Comparison of ENCODE assay signal across 24 cellular contexts in the genomic region with DNA sequence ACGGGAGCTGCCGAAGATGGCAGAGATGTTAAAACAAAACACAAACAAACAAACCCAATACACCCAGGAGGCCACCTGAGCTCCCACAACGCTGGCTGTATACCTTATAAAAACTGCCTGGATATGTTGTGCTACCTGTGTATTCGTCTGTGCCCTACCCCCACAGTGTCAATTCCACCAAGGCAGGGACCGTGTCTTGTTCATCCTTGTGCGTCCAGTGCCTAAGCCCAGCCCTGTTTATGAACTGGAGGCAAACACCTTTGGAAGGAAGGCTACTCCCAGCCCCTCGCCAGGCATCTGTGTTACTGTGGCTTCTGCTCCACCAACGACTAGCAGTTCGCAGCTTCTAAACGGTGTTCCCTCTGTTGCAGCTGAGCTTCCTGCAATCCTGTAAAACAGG. TPM values are rescaled to one million over a fixed set of nuclear protein-coding genes. Genes with fewer than 3 reads are reported as not detected.
DNase-seq lines count a peak whose midpoint lies in the region; ATAC-seq and TF ChIP-seq lines count a peak whose summit lies in the region.
"Had no signal": no experiment of that assay in that cellular context is flagged by ENCODE, and none has a peak within 500 bp of the region (broad histone marks: within the 10 kb centered on the region; RNA-seq: fewer than 3 reads in every experiment).

No MANE protein-coding gene starts in this region.

- peak overlapping the region; percentile 2 for H2BK12ac ChIP-seq in trophoblast cell (ENCODE audit: low read length)

- no peak for TF ChIP-seq EP300 in Ishikawa (IDR thresholded peaks at IDR 0.05; ENCODE audit: borderline replicate concordance)

- H4K91ac ChIP-seq in trophoblast cell (ENCODE audit: low read depth, low read length) = peak overlapping the region; percentile 8

- no peak for TF ChIP-seq RAD21 in Ishikawa (IDR thresholded peaks at IDR 0.05; ENCODE audit: low read depth)

- H3K36me3 ChIP-seq in trophoblast cell (ENCODE audit: control insufficient read depth in 1 of 2, insufficient read depth in 2 of 2, low read length in 2 of 2) = no peaks in the 10 kb centered on the region
- H3K36me3 ChIP-seq: BE2C; BLaER1 treated with 17β-estradiol and CSF1 and Interleukin-3, amounts not matched to agents 10 nM and 100 nM had no signal

- H3K79me1 ChIP-seq in trophoblast cell (ENCODE audit: low read length) = peaks cover 17% of the 10 kb centered on the region

- H3K4me3 Mint-ChIP-seq in stimulated activated effector memory CD8-positive, alpha-beta T cell treated with anti-CD3 and anti-CD28 coated beads, Interleukin-12 subunit alpha, Interleukin-12 subunit beta, amount 100 ng/mL, for 72 hours = no peak overlapping the region
- H3K4me3 Mint-ChIP-seq: CD14-positive monocyte, GM23338, H9 had no signal

- H2BK5ac ChIP-seq in trophoblast cell (ENCODE audit: low read depth, low read length, poor library complexity) = no peak overlapping the region

- no CpG with 5 or more reads among the region's 10 CpGs for WGBS in trophoblast cell (ENCODE audit: extremely low coverage, insufficient coverage, insufficient read length)

- H3K36me3 Mint-ChIP-seq in stimulated activated effector memory CD8-positive, alpha-beta T cell treated with anti-CD3 and anti-CD28 coated beads, Interleukin-12 subunit alpha, Interleukin-12 subunit beta, amount 100 ng/mL, for 72 hours = no peaks in the 10 kb centered on the region

- no peaks in the 10 kb centered on the region for H3K9me3 ChIP-seq in trophoblast cell (ENCODE audit: insufficient read depth, low read depth, low read length)
- H3K9me3 ChIP-seq: A549; BE2C; BLaER1 treated with 17β-estradiol and CSF1 and Interleukin-3, amounts not matched to agents 10 nM and 100 nM had no signal

- no peak overlapping the region for H4K8ac ChIP-seq in trophoblast cell (ENCODE audit: low read depth, low read length)

- H3K4me2 ChIP-seq in trophoblast cell (ENCODE audit: low read length) = no peak overlapping the region
- H3K4me2 ChIP-seq: A549, GM23338 had no signal

- no peak overlapping the region for H3K18ac ChIP-seq in trophoblast cell (ENCODE audit: low read length)

- H3K4me1 ChIP-seq in trophoblast cell (ENCODE audit: control insufficient read depth in 1 of 2, insufficient read depth in 2 of 2, low read length in 2 of 2) = peaks cover 15 to 18% of the 10 kb centered on the region in 2 experiments
- H3K4me1 ChIP-seq: BE2C had no signal

- no peak overlapping the region for H3K27ac Mint-ChIP-seq in stimulated activated effector memory CD8-positive, alpha-beta T cell treated with anti-CD3 and anti-CD28 coated beads, Interleukin-12 subunit alpha, Interleukin-12 subunit beta, amount 100 ng/mL, for 72 hours
- H3K27ac Mint-ChIP-seq: CD4-positive, alpha-beta T cell; CD8-positive, alpha-beta memory T cell; GM23338; H9 had no signal

- ATAC-seq in GM21737 (IDR thresholded peaks at IDR 0.05; ENCODE audit: unreplicated experiment) = no peak
- ATAC-seq in stimulated activated effector memory CD8-positive, alpha-beta T cell treated with anti-CD3 and anti-CD28 coated beads, Interleukin-12 subunit alpha, Interleukin-12 subunit beta, amount 100 ng/mL, for 72 hours = no peak
- ATAC-seq in HG02885 (IDR thresholded peaks at IDR 0.05; ENCODE audit: poor library complexity, unreplicated experiment) = no peak
- ATAC-seq: A549, GM12878, GM23338, HCT116 had no signal

- peak; percentile 50 for DNase-seq in left kidney (ENCODE audit: low read depth, low spot score)
- no peak for DNase-seq in trophoblast cell
- no peak for DNase-seq in stimulated activated effector memory CD8-positive, alpha-beta T cell treated with anti-CD3 and anti-CD28 coated beads, Interleukin-12 subunit alpha, Interleukin-12 subunit beta, amount 100 ng/mL, for 72 hours (ENCODE audit: low spot score in 2 of 2)
- no peak for DNase-seq in activated naive CD4-positive, alpha-beta T cell (lab: John Stamatoyannopoulos, UW)
- DNase-seq: 8988T; ACHN; AML-193; BE2C; CD4-positive, alpha-beta T cell; CD8-positive, alpha-beta memory T cell; DMS 273 treated with DMSO at 0.1 percent for 48 hours; DMS79; EL; GDM1; H9 had no signal

- no peak overlapping the region for H3K14ac ChIP-seq in trophoblast cell (ENCODE audit: low read length)

- no peak overlapping the region for H3K23ac ChIP-seq in trophoblast cell (ENCODE audit: low read length)

- H3K4ac ChIP-seq in trophoblast cell (ENCODE audit: low read depth, low read length) = no peak overlapping the region

- H2BK120ac ChIP-seq in trophoblast cell (ENCODE audit: insufficient read depth, low read length, poor library complexity) = peak overlapping the region; percentile 5

- no peak overlapping the region for H2AK5ac ChIP-seq in trophoblast cell (ENCODE audit: low read length)

- no peak overlapping the region for H3K27ac ChIP-seq in trophoblast cell (ENCODE audit: low read depth, low read length)
- H3K27ac ChIP-seq: A549; BLaER1 treated with 17β-estradiol and CSF1 and Interleukin-3, amounts not matched to agents 10 nM and 100 nM had no signal

- no peaks in the 10 kb centered on the region for H3K9me3 Mint-ChIP-seq in stimulated activated effector memory CD8-positive, alpha-beta T cell treated with anti-CD3 and anti-CD28 coated beads, Interleukin-12 subunit alpha, Interleukin-12 subunit beta, amount 100 ng/mL, for 72 hours
- H3K9me3 Mint-ChIP-seq: CD4-positive, alpha-beta T cell; CD8-positive, alpha-beta memory T cell; GM23338; H9 had no signal

- peaks cover 8% of the 10 kb centered on the region for H3K4me1 Mint-ChIP-seq in stimulated activated effector memory CD8-positive, alpha-beta T cell treated with anti-CD3 and anti-CD28 coated beads, Interleukin-12 subunit alpha, Interleukin-12 subunit beta, amount 100 ng/mL, for 72 hours

- no peak overlapping the region for H3K4me3 ChIP-seq in trophoblast cell (ENCODE audit: low read depth, low read length)
- H3K4me3 ChIP-seq: A549; BLaER1 treated with 17β-estradiol and CSF1 and Interleukin-3, amounts not matched to agents 10 nM and 100 nM; GM12878; GM23338 had no signal

- H3K27me3 ChIP-seq in trophoblast cell (ENCODE audit: insufficient read depth, low read length) = no peaks in the 10 kb centered on the region
- H3K27me3 ChIP-seq: BE2C had no signal

- H2AFZ ChIP-seq in trophoblast cell (ENCODE audit: insufficient read depth, low read length, poor library complexity) = peak overlapping the region; percentile 31
- H2AFZ ChIP-seq: GM23338 had no signal

- H4K12ac ChIP-seq in trophoblast cell (ENCODE audit: low read depth, low read length) = no peak overlapping the region

- H3K9ac ChIP-seq in trophoblast cell (ENCODE audit: low read length) = no peak overlapping the region
- H3K9ac ChIP-seq: BLaER1 treated with 17β-estradiol and CSF1 and Interleukin-3, amounts not matched to agents 10 nM and 100 nM had no signal

- peaks cover 4% of the 10 kb centered on the region for H3K79me2 ChIP-seq in trophoblast cell (ENCODE audit: control insufficient read depth, insufficient read depth, low read length, poor library complexity)

TF ChIP-seq in Ishikawa, 13 proteins besides CTCF, POLR2A, EP300 and RAD21:
- TF ChIP-seq, protein P1, sequence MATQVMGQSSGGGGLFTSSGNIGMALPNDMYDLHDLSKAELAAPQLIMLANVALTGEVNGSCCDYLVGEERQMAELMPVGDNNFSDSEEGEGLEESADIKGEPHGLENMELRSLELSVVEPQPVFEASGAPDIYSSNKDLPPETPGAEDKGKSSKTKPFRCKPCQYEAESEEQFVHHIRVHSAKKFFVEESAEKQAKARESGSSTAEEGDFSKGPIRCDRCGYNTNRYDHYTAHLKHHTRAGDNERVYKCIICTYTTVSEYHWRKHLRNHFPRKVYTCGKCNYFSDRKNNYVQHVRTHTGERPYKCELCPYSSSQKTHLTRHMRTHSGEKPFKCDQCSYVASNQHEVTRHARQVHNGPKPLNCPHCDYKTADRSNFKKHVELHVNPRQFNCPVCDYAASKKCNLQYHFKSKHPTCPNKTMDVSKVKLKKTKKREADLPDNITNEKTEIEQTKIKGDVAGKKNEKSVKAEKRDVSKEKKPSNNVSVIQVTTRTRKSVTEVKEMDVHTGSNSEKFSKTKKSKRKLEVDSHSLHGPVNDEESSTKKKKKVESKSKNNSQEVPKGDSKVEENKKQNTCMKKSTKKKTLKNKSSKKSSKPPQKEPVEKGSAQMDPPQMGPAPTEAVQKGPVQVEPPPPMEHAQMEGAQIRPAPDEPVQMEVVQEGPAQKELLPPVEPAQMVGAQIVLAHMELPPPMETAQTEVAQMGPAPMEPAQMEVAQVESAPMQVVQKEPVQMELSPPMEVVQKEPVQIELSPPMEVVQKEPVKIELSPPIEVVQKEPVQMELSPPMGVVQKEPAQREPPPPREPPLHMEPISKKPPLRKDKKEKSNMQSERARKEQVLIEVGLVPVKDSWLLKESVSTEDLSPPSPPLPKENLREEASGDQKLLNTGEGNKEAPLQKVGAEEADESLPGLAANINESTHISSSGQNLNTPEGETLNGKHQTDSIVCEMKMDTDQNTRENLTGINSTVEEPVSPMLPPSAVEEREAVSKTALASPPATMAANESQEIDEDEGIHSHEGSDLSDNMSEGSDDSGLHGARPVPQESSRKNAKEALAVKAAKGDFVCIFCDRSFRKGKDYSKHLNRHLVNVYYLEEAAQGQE (IDR thresholded peaks at IDR 0.05; ENCODE audit: low read depth) = no peak
- TF ChIP-seq NFIC (IDR thresholded peaks at IDR 0.05) (no peak), YY1 (IDR thresholded peaks at IDR 0.05; ENCODE audit: low read depth) (0 out of 2 replicates have a peak, but pooled peaks have one; percentile 13)

RNA-seq across cellular contexts. Expression of gene PHOSPHO1, which starts 26.7 kb away (rescaled TPM):
- polyA plus RNA-seq in trophoblast cell (2013) = 86.2 and 88.4 TPM in 2 replicates

RNA-seq across cellular contexts. Expression of gene ABI3, which starts 46.8 kb away (rescaled TPM):
- polyA plus RNA-seq in trophoblast cell (2013) = 0.15 and 0.21 TPM in 2 replicates
- polyA plus RNA-seq: A549 had no signal

RNA-seq across cellular contexts. Expression of gene GNGT2, which starts 46.9 kb away (rescaled TPM):
- 0.23 and 0.24 TPM in 2 replicates for polyA plus RNA-seq in trophoblast cell (2013)
